Comparison of ENCODE assay signal across 31 cellular contexts in genomic region chr11:95514386-95515145, GRCh38.
DNase-seq lines count a peak whose midpoint lies in the region; ATAC-seq and TF ChIP-seq lines count a peak whose summit lies in the region.
"Had no signal": no experiment of that assay in that cellular context is flagged by ENCODE, and none has a peak within 500 bp of the region (broad histone marks: within the 10 kb centered on the region; RNA-seq: fewer than 3 reads in every experiment).

No MANE protein-coding gene starts in this region.

- DNase-seq in SK-MEL-5 (ENCODE audit: low read depth, low spot score), result peak; percentile 95
- DNase-seq in esophagus squamous epithelium (lab: John Stamatoyannopoulos, UW), result no peak
- no peak for DNase-seq in osteocyte (ENCODE audit: extremely low spot score, unreplicated experiment)
- no peak for DNase-seq in gastrocnemius medialis
- DNase-seq in colonic mucosa, result no peak
- no peak for DNase-seq in cortex of kidney (lab: John Stamatoyannopoulos, UW)
- no peak for DNase-seq in activated T-cell treated with anti-CD3 and anti-CD28 coated beads, Interleukin-2, amount 50 U/mL, for 48 hours
- DNase-seq: activated CD4-positive, alpha-beta T cell treated with anti-CD3 and anti-CD28 coated beads, Interleukin-2, amount 50 U/mL, for 48 hours; activated naive CD4-positive, alpha-beta T cell; CD4-positive, alpha-beta T cell; DMS153; dorsolateral prefrontal cortex; heart left ventricle; islet precursor cell; Kasumi-1; NCI-H1417 treated with DMSO at 0.1 percent for 48 hours; NCI-H2081; NCI-H226; NCI-H526 treated with DMSO at 0.1 percent for 48 hours; occipital lobe; PC-3; stimulated activated naive CD4-positive, alpha-beta T cell; T-helper 2 cell; upper lobe of right lung had no signal

- H3K4me2 ChIP-seq in BLaER1, result peak overlapping the region; percentile 64
- H3K4me2 ChIP-seq: A549 had no signal

- H3K4me3 ChIP-seq in BLaER1 (no peak overlapping the region), esophagus squamous epithelium (no peak overlapping the region), gastrocnemius medialis (no peak overlapping the region), colonic mucosa (no peak overlapping the region)
- H3K4me3 ChIP-seq: A549, dorsolateral prefrontal cortex, heart left ventricle, skin epidermis, upper lobe of right lung had no signal

- H3K27ac ChIP-seq in BLaER1 (no peak overlapping the region), esophagus squamous epithelium (peak overlapping the region; percentile 5 to 85 (median 72)), gastrocnemius medialis (no peak overlapping the region), colonic mucosa (no peak overlapping the region)
- H3K27ac ChIP-seq: A549, upper lobe of right lung had no signal

- H4K20me1 ChIP-seq in BLaER1, result no peaks in the 10 kb centered on the region

- H3K9ac ChIP-seq in BLaER1, result no peak overlapping the region
- H3K9ac ChIP-seq in colonic mucosa (ENCODE audit: low read depth in 2 of 2, low read length in 2 of 2), result no peak overlapping the region

- no peak for ATAC-seq in gastrocnemius medialis
- ATAC-seq: A549; activated CD4-positive, CD25-positive, alpha-beta regulatory T cell treated with anti-CD3 and anti-CD28 coated beads, Interleukin-2, amount 50 U/mL, for 24 hours; HCT116; PC-3; SK-N-SH treated with all-trans-retinoic acid at 6 μM for 48 hours; upper lobe of right lung had no signal

- peaks cover 13% of the 10 kb centered on the region for H3K27me3 Mint-ChIP-seq in osteocyte (ENCODE audit: unreplicated experiment)
- H3K27me3 Mint-ChIP-seq: CD4-positive, alpha-beta T cell had no signal

- H3K9me3 ChIP-seq in BLaER1 (no peaks in the 10 kb centered on the region), esophagus squamous epithelium (no peaks in the 10 kb centered on the region), gastrocnemius medialis (no peaks in the 10 kb centered on the region), colonic mucosa (no peaks in the 10 kb centered on the region)
- H3K9me3 ChIP-seq: A549, heart left ventricle, upper lobe of right lung had no signal

- in situ Hi-C loops in SK-MEL-5 (cut with HindIII; ENCODE audit: low pct_unique_long_range_greater_than_20kb, low sequenced_read_pairs) (no loop called here), gastrocnemius medialis (cut with MboI; ENCODE audit: low sequenced_read_pairs in 4 of 4) (loop anchor here in 1 of 4 donors (10.0 kb wide), 1 partner anchor 250 kb away; no protein-coding TSS in a partner anchor)

- H3K36me3 Mint-ChIP-seq in osteocyte (ENCODE audit: unreplicated experiment), result peaks cover 2% of the 10 kb centered on the region

- H3K4me1 Mint-ChIP-seq in osteocyte (ENCODE audit: unreplicated experiment), result peaks cover 35% of the 10 kb centered on the region
- H3K4me1 Mint-ChIP-seq: central memory CD8-positive, alpha-beta T cell had no signal

- no peak for TF ChIP-seq CTCF in esophagus squamous epithelium (IDR thresholded peaks at IDR 0.05)
- no peak for TF ChIP-seq CTCF in osteocyte (IDR thresholded peaks at IDR 0.05)
- TF ChIP-seq CTCF in gastrocnemius medialis (IDR thresholded peaks at IDR 0.05 in 4 of 5, conservative IDR thresholded peaks at IDR 0.05 in 1 of 5), result no peak
- TF ChIP-seq CTCF in colonic mucosa (IDR thresholded peaks at IDR 0.05), result no peak

- H3K9me3 Mint-ChIP-seq in osteocyte (ENCODE audit: unreplicated experiment), result no peaks in the 10 kb centered on the region
- H3K9me3 Mint-ChIP-seq: CD4-positive, alpha-beta T cell; central memory CD8-positive, alpha-beta T cell had no signal

- no peak for TF ChIP-seq POLR2A in esophagus squamous epithelium (IDR thresholded peaks at IDR 0.05)
- TF ChIP-seq POLR2A in gastrocnemius medialis (IDR thresholded peaks at IDR 0.05), result no peak

- intact Hi-C loops in esophagus squamous epithelium (cut with DNase I) (no loop called here), gastrocnemius medialis (cut with DNase I; ENCODE audit: low total_unique reads) (loop anchor here (5.0 kb wide), 1 partner anchor 193 kb away; no protein-coding TSS in a partner anchor), colonic mucosa (cut with DNase I) (no loop called here)

- 37 to 52% methylated on average over 4 of the region's 4 CpGs for WGBS in esophagus squamous epithelium, 2 donors

- H3K4me1 ChIP-seq in BLaER1, result peaks cover 12% of the 10 kb centered on the region
- peaks cover 0 to 57% (median 27%) of the 10 kb centered on the region in 3 donors for H3K4me1 ChIP-seq in esophagus squamous epithelium
- H3K4me1 ChIP-seq in gastrocnemius medialis, result peaks cover 0 to 7% of the 10 kb centered on the region in 2 donors
- no peaks in the 10 kb centered on the region for H3K4me1 ChIP-seq in colonic mucosa

- no peak overlapping the region for H3K4me3 Mint-ChIP-seq in osteocyte (ENCODE audit: unreplicated experiment)
- H3K4me3 Mint-ChIP-seq: CD4-positive, alpha-beta T cell; central memory CD8-positive, alpha-beta T cell had no signal

- H3K36me3 ChIP-seq in BLaER1 (no peaks in the 10 kb centered on the region), esophagus squamous epithelium (no peaks in the 10 kb centered on the region), gastrocnemius medialis (no peaks in the 10 kb centered on the region), colonic mucosa (no peaks in the 10 kb centered on the region)
- H3K36me3 ChIP-seq: heart left ventricle, upper lobe of right lung had no signal

- H3K27me3 ChIP-seq in BLaER1 (no peaks in the 10 kb centered on the region), esophagus squamous epithelium (peaks cover 0 to 3% (median 0%) of the 10 kb centered on the region in 4 donors), gastrocnemius medialis (no peaks in the 10 kb centered on the region), colonic mucosa (no peaks in the 10 kb centered on the region)
- H3K27me3 ChIP-seq: dorsolateral prefrontal cortex, heart left ventricle, upper lobe of right lung had no signal

- peak overlapping the region; percentile 27 for H3K27ac Mint-ChIP-seq in osteocyte (ENCODE audit: unreplicated experiment)
- H3K27ac Mint-ChIP-seq: CD4-positive, alpha-beta T cell had no signal

Comparison
In these comparisons a context has a peak if more than half of its experiments do, and no peak if none do; other contexts are left out.
1. H3K27ac ChIP-seq: peak in esophagus squamous epithelium (4 of 4); none in BLaER1 (single experiment), gastrocnemius medialis (0 of 4) and colonic mucosa (single experiment).